16 cellular contexts compared by ENCODE assay signal in genomic region chr19:6717036-6717435, GRCh38. TPM values are rescaled to one million over a fixed set of nuclear protein-coding genes. Genes with fewer than 3 reads are reported as not detected.
DNase-seq lines count a peak whose midpoint lies in the region; ATAC-seq, FAIRE-seq and TF ChIP-seq lines count a peak whose summit lies in the region.
"Had no signal": no experiment of that assay in that cellular context is flagged by ENCODE, and none has a peak within 500 bp of the region (broad histone marks: within the 10 kb centered on the region; RNA-seq: fewer than 3 reads in every experiment).

No MANE protein-coding gene starts in this region.

- intact Hi-C loops in Right ventricle myocardium inferior (cut with DNase I) (no loop called here), left cardiac atrium (cut with DNase I) (no loop called here), posterior vena cava (cut with DNase I) (no loop called here)

- no peak overlapping the region; the same call in 1 of the 2 replicates for H2BK5ac ChIP-seq in H1 (ENCODE audit: low read depth, low read length)

- ATAC-seq in Right ventricle myocardium inferior = no peak
- no peak for ATAC-seq in left cardiac atrium
- ATAC-seq: mucosa of descending colon, Panc1, psoas muscle, T-cell had no signal

- H2AK5ac ChIP-seq in H1 (ENCODE audit: low read depth, low read length) = peak overlapping the region; percentile 100; the same call in 1 of the 2 replicates

- H4K20me1 ChIP-seq in H1 (replicated peaks in 1 of 2; ENCODE audit: control insufficient read depth in 1 of 2, insufficient read depth in 2 of 2, low read length in 2 of 2) = peaks cover 0 to 6% of the 10 kb centered on the region in 2 experiments

- H2BK15ac ChIP-seq in H1 (ENCODE audit: low read length) = no peak overlapping the region

- H3K4me1 Mint-ChIP-seq in IgD-negative memory B cell = peaks cover 12 to 16% (median 14%) of the 10 kb centered on the region in 3 donors

- H2BK12ac ChIP-seq in H1 (ENCODE audit: low read depth, low read length) = no peak overlapping the region; the same call in 1 of the 2 replicates

- peaks cover 4% of the 10 kb centered on the region for H3K36me3 Mint-ChIP-seq in IgD-negative memory B cell
- H3K36me3 Mint-ChIP-seq: T-cell had no signal

- H3K23me2 ChIP-seq in H1 (ENCODE audit: low read depth, low read length) = peaks cover 10% of the 10 kb centered on the region

- H4K91ac ChIP-seq in H1 (replicated peaks; ENCODE audit: insufficient read length, low read length) = no peak overlapping the region

- H3K79me2 ChIP-seq in H1 (ENCODE audit: control insufficient read depth in 1 of 2, insufficient read depth in 2 of 2, low read length in 2 of 2) = no peaks in the 10 kb centered on the region; a peak in 1 of 4 replicates

- H3K9me3 Mint-ChIP-seq in IgD-negative memory B cell = peaks cover 0 to 3% (median 0%) of the 10 kb centered on the region in 3 donors
- H3K9me3 Mint-ChIP-seq: T-cell had no signal

- H3K9ac ChIP-seq in H1 (replicated peaks in 1 of 4; ENCODE audit: extremely low read depth in 1 of 4, low read depth in 3 of 4, low read length in 3 of 4) = no peak overlapping the region

- H3K4me3 ChIP-seq in H1 (ENCODE audit: extremely low read depth in 1 of 4, insufficient read depth in 2 of 4, low read depth in 3 of 4, low read length in 4 of 4) = no peak overlapping the region
- H3K4me3 ChIP-seq: mucosa of descending colon, psoas muscle, tibial artery had no signal

- H4K5ac ChIP-seq in H1 (ENCODE audit: insufficient read length, low read depth, low read length) = no peak overlapping the region

- peak; percentile 28 for DNase-seq in Right ventricle myocardium inferior (ENCODE audit: missing footprints)
- no peak for DNase-seq in left cardiac atrium
- no peak for DNase-seq in H1 (ENCODE audit: low read depth in 1 of 2, low spot score in 2 of 2)
- DNase-seq in posterior vena cava (ENCODE audit: low spot score) = peak; percentile 78
- DNase-seq in NCI-H1436 (lab: John Stamatoyannopoulos, UW) = no peak
- no peak for DNase-seq in GM12891 (ENCODE audit: insufficient read length, low spot score)
- DNase-seq in SW480 (ENCODE audit: low spot score) = no peak
- DNase-seq: NCI-H1417 treated with DMSO at 0.1 percent for 48 hours, psoas muscle, T-cell, tibial artery had no signal

- no peaks in the 10 kb centered on the region for H3K79me1 ChIP-seq in H1 (ENCODE audit: low read depth, low read length)

- no peak overlapping the region for H2BK120ac ChIP-seq in H1 (replicated peaks; ENCODE audit: low read depth, low read length)

- H3K27ac Mint-ChIP-seq in IgD-negative memory B cell = peak overlapping the region in 2 of 3 donors; percentile 31 to 89
- H3K27ac Mint-ChIP-seq: T-cell had no signal

- TF ChIP-seq POLR2A in H1 (IDR thresholded peaks at IDR 0.05; ENCODE audit: control extremely low read depth in 1 of 2, low read depth in 2 of 2, low read length in 2 of 2) = no peak
- TF ChIP-seq POLR2A in GM12891 (IDR thresholded peaks at IDR 0.05; ENCODE audit: low read depth, low read length) = no peak

- CTCF ChIA-PET in H1 (lab: Charles Lee; ENCODE audit: partially characterized antibody) = interaction anchor here (1.2 kb wide), 1 partner anchor 55 kb away, joined by 4 read pairs; no protein-coding TSS in a partner anchor

- H3K36me3 ChIP-seq in H1 (ENCODE audit: control insufficient read depth in 2 of 4, insufficient read depth in 4 of 4, low read length in 3 of 4) = no peaks in the 10 kb centered on the region; a peak in 1 of 8 replicates
- H3K36me3 ChIP-seq: tibial artery had no signal

- H3K9me3 ChIP-seq in H1 (ENCODE audit: insufficient read depth in 2 of 2, low read depth in 1 of 2, low read length in 1 of 2) = no peaks in the 10 kb centered on the region
- H3K9me3 ChIP-seq: mucosa of descending colon, psoas muscle, tibial artery had no signal

- H3K27ac ChIP-seq in H1 (ENCODE audit: low read depth, low read length) = no peak overlapping the region
- H3K27ac ChIP-seq: psoas muscle, tibial artery had no signal

- H2AFZ ChIP-seq in H1 (ENCODE audit: low read length) = no peak overlapping the region

- peak; percentile 23 to 64 (median 60); a peak in 3 of 4 replicates for TF ChIP-seq CTCF in H1 (IDR thresholded peaks at IDR 0.05; ENCODE audit: control extremely low read depth in 1 of 3, insufficient read depth in 1 of 3, low read depth in 1 of 3, low read length in 3 of 3)

- H3K4me1 ChIP-seq in H1 (replicated peaks in 1 of 4; ENCODE audit: control insufficient read depth in 3 of 4, insufficient read depth in 4 of 4, low read length in 3 of 4) = peaks cover 0 to 11% (median 4%) of the 10 kb centered on the region in 4 experiments; a peak in 4 of 7 replicates
- H3K4me1 ChIP-seq: psoas muscle, tibial artery had no signal

- H3K18ac ChIP-seq in H1 (ENCODE audit: extremely low read depth, low read length) = no peak overlapping the region

- POLR2A ChIA-PET in H1 (lab: Charles Lee; ENCODE audit: partially characterized antibody) = no interaction called here

- peaks cover 0 to 2% (median 0%) of the 10 kb centered on the region in 4 experiments; a peak in 2 of 7 replicates for H3K27me3 ChIP-seq in H1 (replicated peaks in 1 of 4; ENCODE audit: control insufficient read depth in 3 of 4, extremely low read depth in 1 of 4, insufficient read depth in 3 of 4, low read length in 3 of 4)

- H3K4ac ChIP-seq in H1 (replicated peaks; ENCODE audit: insufficient read length, low read depth, low read length) = no peak overlapping the region

- no peak overlapping the region; the same call in 1 of the 2 replicates for H2BK20ac ChIP-seq in H1 (ENCODE audit: low read length)

- FAIRE-seq in H1 (lab: Jason Lieb, UNC) (no peak), GM12891 (lab: Jason Lieb, UNC) (no peak)

- H3K4me2 ChIP-seq in H1 (ENCODE audit: insufficient read depth in 1 of 2, low read depth in 2 of 2, low read length in 2 of 2) = peak overlapping the region in 1 of 2 experiments; percentile 83; a peak in 1 of 4 replicates

- no peak overlapping the region for H3K4me3 Mint-ChIP-seq in IgD-negative memory B cell
- H3K4me3 Mint-ChIP-seq: T-cell had no signal

- H3K23ac ChIP-seq in H1 (ENCODE audit: insufficient read length) = no peak overlapping the region

- no peak overlapping the region for H4K8ac ChIP-seq in H1 (ENCODE audit: extremely low read depth, insufficient read depth, low read length)

- H3K14ac ChIP-seq in H1 (ENCODE audit: insufficient read length) = no peak overlapping the region

- peaks cover 9% of the 10 kb centered on the region for H3K27me3 Mint-ChIP-seq in IgD-negative memory B cell

- TF ChIP-seq EP300 in H1 (IDR thresholded peaks at IDR 0.05; ENCODE audit: borderline replicate concordance in 1 of 2, low read depth in 2 of 2, low read length in 2 of 2) = no peak

- peak in 1 of 2 experiments; percentile 34; a peak in 3 of 4 replicates for TF ChIP-seq RAD21 in H1 (IDR thresholded peaks at IDR 0.05 in 1 of 2, conservative IDR thresholded peaks at IDR 0.05 in 1 of 2; ENCODE audit: low read depth in 2 of 2, low read length in 2 of 2)

- 85% methylated on average over 10 of the region's 10 CpGs; no CpG with 5 or more reads in 1 of the 2 experiments for WGBS in H1 (ENCODE audit: extremely low coverage in 1 of 2, insufficient coverage in 1 of 2, insufficient read length in 1 of 2, insufficient replicate concordance in 2 of 2, low coverage in 1 of 2, low lambda C conversion rate in 2 of 2, missing lambda C conversion rate in 1 of 2), 2 experiments

- no peak overlapping the region for H3K56ac ChIP-seq in H1 (replicated peaks; ENCODE audit: insufficient read length, low read depth, low read length)

RNA-seq across cellular contexts. Expression of gene C3, which starts 3.4 kb away (rescaled TPM):
- total RNA-seq in Right ventricle myocardium inferior = 482 TPM
- total RNA-seq in left cardiac atrium = 1,000 to 10,000 TPM in 1 of 2 donors, 100 to 1,000 TPM in 1; 373 to 1,073 TPM
- polyA plus RNA-seq in IgD-negative memory B cell = not detected
- 4.2 and 6.4 TPM in 2 replicates for total RNA-seq in H1 (2021; fragmentation: NEBNext Ultra II Directional; extraction: Animal tissue kit (Norgen Biotek cat#: 25700))
- 12.8 and 16.6 TPM in 2 replicates for polyA plus RNA-seq in H1 (2011; rRNA removed)
- 16.0 TPM for polyA plus RNA-seq in H1 (2011; cell fraction: cytosol; rRNA removed)
- polyA plus RNA-seq in H1 (2011; cell fraction: nucleus; rRNA removed) = 34.2 TPM
- 11.3 to 16.8 TPM (median 13.0 TPM) in 4 replicates for polyA plus RNA-seq in H1 (2012, experiment 1 of 2)
- 13.6 TPM for polyA plus RNA-seq in H1 (2012, experiment 2 of 2)
- 22.5 TPM for polyA plus RNA-seq in H1 (2013, experiment 1 of 2)
- 24.4 TPM for polyA plus RNA-seq in H1 (2013, experiment 2 of 2)
- 16.2 and 28.8 TPM in 2 replicates for polyA minus RNA-seq in H1 (2011; rRNA and poly(A)+ RNA removed)
- 31.9 TPM for polyA minus RNA-seq in H1 (2011; cell fraction: cytosol; rRNA and poly(A)+ RNA removed)
- polyA minus RNA-seq in H1 (2011; cell fraction: nucleus; rRNA and poly(A)+ RNA removed) = 33.2 TPM
- total RNA-seq in posterior vena cava = 1,000 to 10,000 TPM in 1 of 2 donors, 100 to 1,000 TPM in 1; 929 to 2,763 TPM
- 0.62 TPM for polyA plus RNA-seq in GM12891 (2012; ENCODE audit: low read depth, missing spikeins)

RNA-seq across cellular contexts. Expression of gene GPR108, which starts 20.3 kb away (rescaled TPM):
- total RNA-seq in Right ventricle myocardium inferior (23.9 TPM), left cardiac atrium (10 to 100 TPM; 25.7 to 35.4 TPM), posterior vena cava (10 to 100 TPM; 39.3 to 43.4 TPM)
- polyA plus RNA-seq in IgD-negative memory B cell (81.3 TPM), H1 (2011; rRNA removed) (46.0 and 63.9 TPM in 2 replicates)
- total RNA-seq in H1 (2021; fragmentation: NEBNext Ultra II Directional; extraction: Animal tissue kit (Norgen Biotek cat#: 25700)) = 34.9 and 35.3 TPM in 2 replicates
- 52.1 TPM for polyA plus RNA-seq in H1 (2011; cell fraction: cytosol; rRNA removed)
- 160 TPM for polyA plus RNA-seq in H1 (2011; cell fraction: nucleus; rRNA removed)
- polyA plus RNA-seq in H1 (2012, experiment 1 of 2) = 35.3 to 46.7 TPM (median 38.7 TPM) in 4 replicates
- polyA plus RNA-seq in H1 (2012, experiment 2 of 2) = 36.3 TPM
- 47.8 TPM for polyA plus RNA-seq in H1 (2013, experiment 1 of 2)
- 49.9 TPM for polyA plus RNA-seq in H1 (2013, experiment 2 of 2)
- 30.4 and 47.5 TPM in 2 replicates for polyA minus RNA-seq in H1 (2011; rRNA and poly(A)+ RNA removed)
- polyA minus RNA-seq in H1 (2011; cell fraction: cytosol; rRNA and poly(A)+ RNA removed) = 15.0 TPM
- polyA minus RNA-seq in H1 (2011; cell fraction: nucleus; rRNA and poly(A)+ RNA removed) = 23.3 TPM
- 44.9 TPM for polyA plus RNA-seq in GM12891 (2012; ENCODE audit: low read depth, missing spikeins)

RNA-seq across cellular contexts. Expression of gene TRIP10, which starts 22.4 kb away (rescaled TPM):
- total RNA-seq in Right ventricle myocardium inferior = 147 TPM
- total RNA-seq in left cardiac atrium = 10 to 100 TPM; 67.5 to 74.0 TPM
- 4.0 TPM for polyA plus RNA-seq in IgD-negative memory B cell
- 69.3 and 69.5 TPM in 2 replicates for total RNA-seq in H1 (2021; fragmentation: NEBNext Ultra II Directional; extraction: Animal tissue kit (Norgen Biotek cat#: 25700))
- polyA plus RNA-seq in H1 (2011; rRNA removed) = 27.8 and 38.0 TPM in 2 replicates
- polyA plus RNA-seq in H1 (2011; cell fraction: cytosol; rRNA removed) = 46.0 TPM
- polyA plus RNA-seq in H1 (2011; cell fraction: nucleus; rRNA removed) = 69.9 TPM
- polyA plus RNA-seq in H1 (2012, experiment 1 of 2) = 66.1 to 83.1 TPM (median 77.4 TPM) in 4 replicates
- 58.7 TPM for polyA plus RNA-seq in H1 (2012, experiment 2 of 2)
- polyA plus RNA-seq in H1 (2013, experiment 1 of 2) = 63.3 TPM
- 64.1 TPM for polyA plus RNA-seq in H1 (2013, experiment 2 of 2)
- 23.1 and 26.9 TPM in 2 replicates for polyA minus RNA-seq in H1 (2011; rRNA and poly(A)+ RNA removed)
- polyA minus RNA-seq in H1 (2011; cell fraction: cytosol; rRNA and poly(A)+ RNA removed) = 28.1 TPM
- polyA minus RNA-seq in H1 (2011; cell fraction: nucleus; rRNA and poly(A)+ RNA removed) = 24.9 TPM
- 10 to 100 TPM; 83.2 to 92.6 TPM for total RNA-seq in posterior vena cava
- polyA plus RNA-seq in GM12891 (2012; ENCODE audit: low read depth, missing spikeins) = 44.5 TPM

RNA-seq across cellular contexts. Expression of gene TNFSF14, which starts 47.1 kb away (rescaled TPM):
- 0.73 TPM for total RNA-seq in Right ventricle myocardium inferior
- total RNA-seq in left cardiac atrium = 1 to 10 TPM; 2.1 to 3.2 TPM
- 0.25 TPM for polyA plus RNA-seq in IgD-negative memory B cell
- total RNA-seq in H1 (2021; fragmentation: NEBNext Ultra II Directional; extraction: Animal tissue kit (Norgen Biotek cat#: 25700)) = not detected in 2 replicates
- 0.03 TPM in 1 of 2 replicates, not detected in the other for polyA plus RNA-seq in H1 (2011; rRNA removed)
- polyA plus RNA-seq in H1 (2011; cell fraction: cytosol; rRNA removed) = 0.03 TPM
- not detected for polyA plus RNA-seq in H1 (2011; cell fraction: nucleus; rRNA removed)
- polyA plus RNA-seq in H1 (2012, experiment 1 of 2) = 0.06 TPM in 1 of 4 replicates, not detected in the others
- not detected for polyA plus RNA-seq in H1 (2012, experiment 2 of 2)
- polyA plus RNA-seq in H1 (2013, experiment 1 of 2) = 0.02 TPM
- polyA plus RNA-seq in H1 (2013, experiment 2 of 2) = not detected
- polyA minus RNA-seq in H1 (2011; rRNA and poly(A)+ RNA removed) = not detected in 2 replicates
- polyA minus RNA-seq in H1 (2011; cell fraction: cytosol; rRNA and poly(A)+ RNA removed) = not detected
- polyA minus RNA-seq in H1 (2011; cell fraction: nucleus; rRNA and poly(A)+ RNA removed) = not detected
- total RNA-seq in posterior vena cava = 1 to 10 TPM; 1.4 to 1.6 TPM
- polyA plus RNA-seq in GM12891 (2012; ENCODE audit: low read depth, missing spikeins) = 6.6 TPM
- total RNA-seq: astrocyte, NCI-H460 had no signal

RNA-seq across cellular contexts. Expression of gene SH2D3A, which starts 50.2 kb away (rescaled TPM):
- not detected for total RNA-seq in Right ventricle myocardium inferior
- total RNA-seq in left cardiac atrium = under 1 TPM; 0.47 to 0.65 TPM
- polyA plus RNA-seq in IgD-negative memory B cell = 32.7 TPM
- total RNA-seq in H1 (2021; fragmentation: NEBNext Ultra II Directional; extraction: Animal tissue kit (Norgen Biotek cat#: 25700)) = 20.0 and 22.1 TPM in 2 replicates
- polyA plus RNA-seq in H1 (2011; rRNA removed) = 14.5 and 22.8 TPM in 2 replicates
- polyA plus RNA-seq in H1 (2011; cell fraction: cytosol; rRNA removed) = 18.8 TPM
- polyA plus RNA-seq in H1 (2011; cell fraction: nucleus; rRNA removed) = 34.1 TPM
- 12.6 to 18.8 TPM (median 17.6 TPM) in 4 replicates for polyA plus RNA-seq in H1 (2012, experiment 1 of 2)
- 15.0 TPM for polyA plus RNA-seq in H1 (2012, experiment 2 of 2)
- 32.0 TPM for polyA plus RNA-seq in H1 (2013, experiment 1 of 2)
- 29.0 TPM for polyA plus RNA-seq in H1 (2013, experiment 2 of 2)
- 6.1 and 7.2 TPM in 2 replicates for polyA minus RNA-seq in H1 (2011; rRNA and poly(A)+ RNA removed)
- polyA minus RNA-seq in H1 (2011; cell fraction: cytosol; rRNA and poly(A)+ RNA removed) = 9.0 TPM
- polyA minus RNA-seq in H1 (2011; cell fraction: nucleus; rRNA and poly(A)+ RNA removed) = 11.2 TPM
- under 1 TPM; 0.37 to 0.52 TPM for total RNA-seq in posterior vena cava
- polyA plus RNA-seq in GM12891 (2012; ENCODE audit: low read depth, missing spikeins) = 6.5 TPM

Comparison
In these comparisons a context has a peak if more than half of its experiments do, and no peak if none do; other contexts are left out.
1. DNase-seq: peak in Right ventricle myocardium inferior (single experiment) and posterior vena cava (single experiment); none in left cardiac atrium (single experiment), H1 (0 of 2), NCI-H1436 (single experiment), GM12891 (single experiment) and SW480 (single experiment).
2. RNA of gene C3, which starts 3.4 kb away (total RNA-seq): 929 to 2,763 TPM in posterior vena cava, 373 to 1,073 TPM in left cardiac atrium and 482 TPM in Right ventricle myocardium inferior (single experiment); 4.2 to 6.4 TPM in H1; every median in the first group is over 10 times any median in the second.